In genomic region chrX:86370927-86371326, GRCh38 we compare ENCODE assay signal across 1 cellular context.
TF ChIP-seq lines count a peak whose summit lies in the region.

No MANE protein-coding gene starts in this region.

TF ChIP-seq in HepG2, 621 proteins besides CTCF, POLR2A, EP300 and RAD21 (continued from another document):
- TF ChIP-seq ZBTB46 (CRISPR knock-in tag; IDR thresholded peaks at IDR 0.05; ENCODE audit: borderline replicate concordance), result no peak
